8 cellular contexts compared by ENCODE assay signal in the genomic region with DNA sequence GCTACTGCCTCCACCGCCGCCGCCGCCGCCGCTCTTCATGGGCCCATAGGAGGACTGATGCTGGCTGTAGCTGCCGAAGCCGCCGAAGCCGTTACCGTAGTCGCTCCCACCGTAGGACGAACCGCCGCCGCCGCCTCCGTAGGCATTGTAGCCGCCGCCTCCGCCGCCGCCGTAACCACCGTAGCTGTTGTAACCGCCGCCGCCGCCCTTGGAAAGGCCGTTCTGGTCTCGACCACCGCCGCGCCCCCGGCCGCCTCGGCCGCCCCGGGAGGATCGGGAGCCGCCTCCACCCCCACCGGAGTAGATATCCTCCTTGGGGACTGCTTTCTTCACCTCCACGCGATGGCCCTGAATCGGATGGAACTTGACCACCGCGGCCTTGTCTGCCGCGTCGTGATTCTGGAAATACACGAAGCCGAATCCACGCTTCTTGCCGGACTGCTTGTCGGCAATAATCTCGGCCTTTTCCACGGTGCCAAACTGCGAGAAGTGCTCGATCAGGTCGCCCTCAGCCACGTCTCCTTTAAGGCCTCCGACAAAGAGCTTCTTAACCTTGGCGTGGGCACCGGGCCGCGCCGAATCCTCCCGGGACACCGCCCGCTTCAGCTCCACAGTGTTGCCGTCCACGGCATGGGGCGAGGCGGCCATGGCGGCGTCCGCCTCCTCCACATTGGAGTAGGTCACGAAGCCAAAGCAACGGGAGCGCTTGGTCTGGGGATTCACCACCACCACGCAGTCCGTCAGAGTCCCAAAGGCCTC. TPM values are rescaled to one million over a fixed set of nuclear protein-coding genes. Genes with fewer than 3 reads are reported as not detected.
DNase-seq lines count a peak whose midpoint lies in the region; ATAC-seq and TF ChIP-seq lines count a peak whose summit lies in the region.

No MANE protein-coding gene starts in this region.

- peaks cover 9% of the 10 kb centered on the region for H3K4me1 ChIP-seq in foreskin keratinocyte

- peak; percentile 0 for ATAC-seq in GM21528 (IDR thresholded peaks at IDR 0.05; ENCODE audit: low FRiP score, unreplicated experiment)
- ATAC-seq in foreskin keratinocyte: no peak
- peak; percentile 28 for ATAC-seq in omental fat pad (ENCODE audit: low FRiP score)

- no peak for TF ChIP-seq CTCF in BJ (IDR thresholded peaks at IDR 0.05; ENCODE audit: insufficient read depth, low read depth, low read length)
- TF ChIP-seq CTCF in foreskin keratinocyte (conservative IDR thresholded peaks at IDR 0.05): no peak
- TF ChIP-seq CTCF in omental fat pad (IDR thresholded peaks at IDR 0.05): no peak

- CTCF ChIA-PET in BJ (lab: Yijun Ruan, JAX): interaction anchor here (0.6 to 2.3 kb wide), 7 partner anchors 11 to 135 kb away, joined by 3 to 16 read pairs (median 3); no protein-coding TSS in a partner anchor

- no peak for DNase-seq in BJ (ENCODE audit: low read depth)
- peak; percentile 59 for DNase-seq in NCI-H69 (lab: John Stamatoyannopoulos, UW)
- peak; percentile 40 for DNase-seq in activated gamma-delta T cell (lab: John Stamatoyannopoulos, UW)
- DNase-seq in foreskin keratinocyte: no peak
- DNase-seq in omental fat pad (ENCODE audit: low spot score): peak; percentile 29
- no peak for DNase-seq in RKO (ENCODE audit: low spot score)
- DNase-seq in globus pallidus (ENCODE audit: low spot score): no peak

- peak overlapping the region; percentile 71 for H3K4me3 ChIP-seq in BJ (ENCODE audit: low read depth, low read length)

- peak overlapping the region; percentile 95 for H3K27ac ChIP-seq in foreskin keratinocyte

- no peaks in the 10 kb centered on the region; the same call in 1 of the 2 replicates for H3K36me3 ChIP-seq in BJ (ENCODE audit: control insufficient read depth, insufficient read depth, low read length)

- H3K27me3 ChIP-seq in BJ (ENCODE audit: control insufficient read depth, insufficient read depth, low read length) (no peaks in the 10 kb centered on the region), foreskin keratinocyte (no peaks in the 10 kb centered on the region)

- POLR2A ChIA-PET in BJ (lab: Charles Lee): interaction anchor here (0.5 to 0.7 kb wide), 2 partner anchors 135 to 311 kb away, joined by 4 to 5 read pairs; no protein-coding TSS in a partner anchor

RNA-seq across cellular contexts. Expression of a gene that starts 0.8 kb away (rescaled TPM):
- polyA plus RNA-seq in BJ (2011; rRNA removed): 10.2 and 10.3 TPM in 2 replicates
- 5.2 and 5.4 TPM in 2 replicates for polyA minus RNA-seq in BJ (2011; rRNA and poly(A)+ RNA removed)
- total RNA-seq in foreskin keratinocyte: 18.0 and 21.7 TPM in 2 replicates
- polyA plus RNA-seq in foreskin keratinocyte: 28.2 and 30.0 TPM in 2 replicates
- total RNA-seq in omental fat pad: 10 to 100 TPM in 3 of 4 donors, 1 to 10 TPM in 1; 9.7 to 16.9 (median 12.8) TPM

RNA-seq across cellular contexts. Expression of a gene that starts 17.5 kb away (rescaled TPM):
- polyA plus RNA-seq in BJ (2011; rRNA removed): 1.1 and 1.3 TPM in 2 replicates
- 6.2 and 10.0 TPM in 2 replicates for polyA minus RNA-seq in BJ (2011; rRNA and poly(A)+ RNA removed)
- total RNA-seq in foreskin keratinocyte: 1.7 and 2.0 TPM in 2 replicates
- 0.40 and 0.48 TPM in 2 replicates for polyA plus RNA-seq in foreskin keratinocyte
- 1 to 10 TPM; 1.8 to 9.8 (median 4.0) TPM for total RNA-seq in omental fat pad

Comparison
In these comparisons a context has a peak if more than half of its experiments do, and no peak if none do; other contexts are left out.
1. DNase-seq: peak in NCI-H69 (single experiment), activated gamma-delta T cell (single experiment) and omental fat pad (single experiment); none in BJ (single experiment), foreskin keratinocyte (0 of 2), RKO (single experiment) and globus pallidus (single experiment).